In genomic region chr16:17939723-17940122, GRCh38 we compare ENCODE assay signal across 15 cellular contexts.
DNase-seq lines count a peak whose midpoint lies in the region; ATAC-seq, FAIRE-seq and TF ChIP-seq lines count a peak whose summit lies in the region.
"Had no signal": no experiment of that assay in that cellular context is flagged by ENCODE, and none has a peak within 500 bp of the region (broad histone marks: within the 10 kb centered on the region; RNA-seq: fewer than 3 reads in every experiment).

No MANE protein-coding gene starts in this region.

- SMC1A ChIA-PET in GM12878 (lab: Charles Lee; ENCODE audit: uncharacterized antibody, unreplicated experiment), result interaction anchor here (1.0 to 2.0 kb wide), 4 partner anchors 11 to 23 kb away, joined by 3 to 8 read pairs (median 6); no protein-coding TSS in a partner anchor

- H3K18ac ChIP-seq in trophoblast cell (ENCODE audit: low read length), result no peak overlapping the region

- no peak overlapping the region for H3K4ac ChIP-seq in trophoblast cell (ENCODE audit: low read depth, low read length)

- no peaks in the 10 kb centered on the region for H3K27me3 ChIP-seq in GM12878 (replicated peaks in 1 of 2; ENCODE audit: control insufficient read depth in 2 of 2, insufficient read depth in 2 of 2, low read length in 1 of 2)
- H3K27me3 ChIP-seq in adrenal gland, result no peaks in the 10 kb centered on the region
- no peaks in the 10 kb centered on the region for H3K27me3 ChIP-seq in trophoblast cell (ENCODE audit: insufficient read depth, low read length)
- H3K27me3 ChIP-seq: breast epithelium had no signal

- H2BK5ac ChIP-seq in trophoblast cell (ENCODE audit: low read depth, low read length, poor library complexity), result no peak overlapping the region

- no peak overlapping the region for H4K12ac ChIP-seq in trophoblast cell (ENCODE audit: low read depth, low read length)

- TF ChIP-seq POLR2A in GM12878 (IDR thresholded peaks at IDR 0.05; ENCODE audit: low read depth, low read length) (no peak), adrenal gland (IDR thresholded peaks at IDR 0.05) (no peak)

- no TSS peak for BruUV-seq in GM12878 (replicated peaks; lab: Mats Ljungman, UMichigan)

- no peak for TF ChIP-seq CTCF in GM12878 (IDR thresholded peaks at IDR 0.05 in 2 of 3, conservative IDR thresholded peaks at IDR 0.05 in 1 of 3; ENCODE audit: control insufficient read depth in 2 of 3, extremely low read depth in 1 of 3, insufficient read depth in 1 of 3, low read depth in 3 of 3, low read length in 3 of 3)
- no peak for TF ChIP-seq CTCF in adrenal gland (IDR thresholded peaks at IDR 0.05)

- H3K79me2 ChIP-seq in GM12878 (ENCODE audit: control insufficient read depth, insufficient read depth, low read length), result no peaks in the 10 kb centered on the region
- no peaks in the 10 kb centered on the region for H3K79me2 ChIP-seq in trophoblast cell (ENCODE audit: control insufficient read depth, insufficient read depth, low read length, poor library complexity)

- H3K4me1 ChIP-seq in GM12878 (ENCODE audit: control insufficient read depth, insufficient read depth, low read length) (peaks cover 18% of the 10 kb centered on the region), adrenal gland (replicated peaks in 1 of 2) (no peaks in the 10 kb centered on the region), trophoblast cell (ENCODE audit: control insufficient read depth in 1 of 2, insufficient read depth in 2 of 2, low read length in 2 of 2) (no peaks in the 10 kb centered on the region)
- H3K4me1 ChIP-seq: breast epithelium had no signal

- DNase-seq in GM12878 (ENCODE audit: low read depth, low spot score) (no peak), anterior cingulate cortex (lab: John Stamatoyannopoulos, UW) (no peak), adrenal gland (no peak), trophoblast cell (no peak)
- no peak for DNase-seq in stimulated activated CD4-positive, alpha-beta T cell treated with anti-CD3 and anti-CD28 coated beads, Interleukin-1b, Interleukin-23, amount 100 ng/mL, for 48 hours
- DNase-seq: GF-D8; Kasumi-1; NCI-H345; stimulated activated CD4-positive, alpha-beta T cell treated with anti-CD3 and anti-CD28 coated beads, Interleukin-4, amount 100 ng/mL, for 4 hours; WERI-Rb-1 had no signal

- peak; percentile 48 for ATAC-seq in GM18909 (IDR thresholded peaks at IDR 0.05; ENCODE audit: poor library complexity, unreplicated experiment)
- ATAC-seq in GM21717 (IDR thresholded peaks at IDR 0.05; ENCODE audit: unreplicated experiment), result peak; percentile 66
- ATAC-seq in HG03520 (IDR thresholded peaks at IDR 0.05; ENCODE audit: unreplicated experiment), result peak; percentile 60
- peak; percentile 71 for ATAC-seq in GM12878

- H3K79me1 ChIP-seq in trophoblast cell (ENCODE audit: low read length), result no peaks in the 10 kb centered on the region

- CTCF ChIA-PET in GM12878 (lab: Yijun Ruan, JAX), result interaction anchor here (4.3 kb wide), 1 partner anchor 18 kb away, joined by 20 read pairs; no protein-coding TSS in a partner anchor

- TF ChIP-seq EP300 in GM12878 (IDR thresholded peaks at IDR 0.05; ENCODE audit: borderline replicate concordance in 1 of 2, control insufficient read depth in 1 of 2, low read depth in 2 of 2, low read length in 2 of 2), result no peak

- H3K9ac ChIP-seq in GM12878 (ENCODE audit: control insufficient read depth, insufficient read depth, low read length), result no peak overlapping the region
- H3K9ac ChIP-seq in trophoblast cell (ENCODE audit: low read length), result no peak overlapping the region

- intact Hi-C loops in GM12878 (cut with micrococcal nuclease; ENCODE audit: unreplicated experiment), result no loop called here
- intact Hi-C loops in adrenal gland (cut with DNase I), result no loop called here

- no peak for TF ChIP-seq RAD21 in GM12878 (IDR thresholded peaks at IDR 0.05; ENCODE audit: insufficient read depth, low read depth, low read length)

- H4K8ac ChIP-seq in trophoblast cell (ENCODE audit: low read depth, low read length), result no peak overlapping the region

- no peak overlapping the region for H4K91ac ChIP-seq in trophoblast cell (ENCODE audit: low read depth, low read length)

- WGBS in GM12878 (ENCODE audit: insufficient coverage, insufficient replicate concordance, low lambda C conversion rate, missing lambda C conversion rate), result under 1% methylated on average over 4 of the region's 4 CpGs
- WGBS in adrenal gland, 4 donors, result 60 to 71% (median 65%) methylated on average over 4 of the region's 4 CpGs
- WGBS in trophoblast cell (ENCODE audit: extremely low coverage, insufficient coverage, insufficient read length), result no CpG with 5 or more reads among the region's 4 CpGs

- H3K4me2 ChIP-seq in GM12878 (ENCODE audit: control insufficient read depth, insufficient read depth) (peak overlapping the region; percentile 85), trophoblast cell (ENCODE audit: low read length) (no peak overlapping the region)

- no peak for FAIRE-seq in GM12878 (lab: Jason Lieb, UNC)
- FAIRE-seq: endothelial cell of umbilical vein had no signal

- RAD21 ChIA-PET in GM12878 (lab: Charles Lee; ENCODE audit: unreplicated experiment), result interaction anchor here (1.5 kb wide), 1 partner anchor 24 kb away, joined by 3 read pairs; no protein-coding TSS in a partner anchor

- H3K4me3 ChIP-seq in GM12878, result peak overlapping the region; percentile 48; the same call in 1 of the 2 replicates
- no peak overlapping the region for H3K4me3 ChIP-seq in adrenal gland
- no peak overlapping the region for H3K4me3 ChIP-seq in trophoblast cell (ENCODE audit: low read depth, low read length)

- H3K27ac ChIP-seq in GM12878 (ENCODE audit: control insufficient read depth, insufficient read depth), result peak overlapping the region; percentile 71
- H3K27ac ChIP-seq in adrenal gland, result no peak overlapping the region
- no peak overlapping the region for H3K27ac ChIP-seq in trophoblast cell (ENCODE audit: low read depth, low read length)
- H3K27ac ChIP-seq: breast epithelium, WERI-Rb-1 had no signal

- H3K23ac ChIP-seq in trophoblast cell (ENCODE audit: low read length), result no peak overlapping the region

- no peak overlapping the region for H2BK12ac ChIP-seq in trophoblast cell (ENCODE audit: low read length)

- H2BK120ac ChIP-seq in trophoblast cell (ENCODE audit: insufficient read depth, low read length, poor library complexity), result no peak overlapping the region

- H3K36me3 ChIP-seq in GM12878 (ENCODE audit: control insufficient read depth in 2 of 2, insufficient read depth in 2 of 2, low read length in 1 of 2) (no peaks in the 10 kb centered on the region), adrenal gland (replicated peaks in 1 of 2) (no peaks in the 10 kb centered on the region), trophoblast cell (ENCODE audit: control insufficient read depth in 1 of 2, insufficient read depth in 2 of 2, low read length in 2 of 2) (no peaks in the 10 kb centered on the region)
- H3K36me3 ChIP-seq: breast epithelium, WERI-Rb-1 had no signal

- H2AK5ac ChIP-seq in trophoblast cell (ENCODE audit: low read length), result no peak overlapping the region

- H2AFZ ChIP-seq in GM12878 (ENCODE audit: control insufficient read depth, low read depth, low read length), result peak overlapping the region; percentile 71
- H2AFZ ChIP-seq in trophoblast cell (ENCODE audit: insufficient read depth, low read length, poor library complexity), result no peak overlapping the region

- POLR2A ChIA-PET in GM12878 (lab: Charles Lee), result interaction anchor here (1.1 kb wide), 1 partner anchor 21 kb away, joined by 3 read pairs; no protein-coding TSS in a partner anchor

- H3K14ac ChIP-seq in trophoblast cell (ENCODE audit: low read length), result no peak overlapping the region

- H3K9me3 ChIP-seq in GM12878 (replicated peaks; ENCODE audit: control insufficient read depth, insufficient read depth, low read length) (no peaks in the 10 kb centered on the region), adrenal gland (replicated peaks in 1 of 3) (no peaks in the 10 kb centered on the region), trophoblast cell (ENCODE audit: insufficient read depth, low read depth, low read length) (no peaks in the 10 kb centered on the region)
- H3K9me3 ChIP-seq: breast epithelium had no signal

- in situ Hi-C loops in GM12878 (cut with MboI), result loop anchor here (25.0 kb wide), 1 partner anchor 823 kb away; no protein-coding TSS in a partner anchor

- H4K20me1 ChIP-seq in GM12878 (ENCODE audit: control insufficient read depth, insufficient read depth), result no peaks in the 10 kb centered on the region

TF ChIP-seq in GM12878, 131 proteins besides CTCF, POLR2A, EP300 and RAD21 (continues in another document):
- TF ChIP-seq ETV6 (conservative IDR thresholded peaks at IDR 0.05 in 1 of 2, IDR thresholded peaks at IDR 0.05 in 1 of 2; ENCODE audit: borderline replicate concordance in 1 of 2, low read depth in 1 of 2) (no peak), MLLT1 (IDR thresholded peaks at IDR 0.05) (no peak), SP1 (IDR thresholded peaks at IDR 0.05; ENCODE audit: low read depth, low read length) (no peak), POU2F2 (IDR thresholded peaks at IDR 0.05; ENCODE audit: borderline replicate concordance, low read depth, low read length) (peak; percentile 86; the same call in 2 of the 3 replicates), RELB (IDR thresholded peaks at IDR 0.05; ENCODE audit: low read depth) (no peak), KLF5 (IDR thresholded peaks at IDR 0.05; ENCODE audit: partially characterized antibody) (no peak)
